Comparison of ENCODE assay signal across 8 cellular contexts in genomic region chr13:33679658-33680012, GRCh38.
DNase-seq lines count a peak whose midpoint lies in the region; ATAC-seq, FAIRE-seq and TF ChIP-seq lines count a peak whose summit lies in the region.

No MANE protein-coding gene starts in this region.

- no peaks in the 10 kb centered on the region for H4K20me1 ChIP-seq in K562 (replicated peaks; ENCODE audit: control insufficient read depth, insufficient read depth, low read length)

- no peaks in the 10 kb centered on the region for H3K36me3 Mint-ChIP-seq in nephron progenitor cell (ENCODE audit: low read depth)

- 38% methylated on average over 1 of the region's 1 CpG for WGBS in K562 (ENCODE audit: insufficient coverage, low coverage, missing lambda C conversion rate)

- H3K4me2 ChIP-seq in K562 (ENCODE audit: insufficient read depth, low read length), result no peak overlapping the region; the same call in 1 of the 2 replicates

- H2AFZ ChIP-seq in K562 (ENCODE audit: low read depth, low read length), result 0 out of 2 replicates have a peak overlapping the region, but pooled peaks have one; percentile 68

- H3K4me1 Mint-ChIP-seq in nephron progenitor cell, result peaks cover 21% of the 10 kb centered on the region

- TF ChIP-seq RAD21 in K562 (CRISPR knock-in tag; conservative IDR thresholded peaks at IDR 0.05 in 1 of 2, IDR thresholded peaks at IDR 0.05 in 1 of 2), result no peak

- DNase-seq in GM12864 (ENCODE audit: low read depth), result no peak
- DNase-seq in K562 (ENCODE audit: extremely low read depth in 1 of 4, low spot score in 3 of 4), result no peak
- DNase-seq in nephron progenitor cell, result no peak
- DNase-seq in midbrain (lab: John Stamatoyannopoulos, UW), result no peak
- DNase-seq in foreskin keratinocyte, result no peak
- DNase-seq in frontal cortex (ENCODE audit: low spot score in 2 of 2), result no peak
- no peak for DNase-seq in NCI-H187 treated with DMSO at 0.1 percent for 48 hours (lab: John Stamatoyannopoulos, UW)

- H3K27ac ChIP-seq in K562 (ENCODE audit: extremely low read depth, low read depth, low read length) (peak overlapping the region; percentile 63; the same call in 1 of the 3 replicates), foreskin keratinocyte (no peak overlapping the region)

- no peaks in the 10 kb centered on the region for H3K36me3 ChIP-seq in K562 (ENCODE audit: control insufficient read depth, insufficient read depth, low read length)

- peak overlapping the region; percentile 55 for H3K27ac Mint-ChIP-seq in nephron progenitor cell

- intact Hi-C loops in K562 (cut with micrococcal nuclease), result loop anchor here (2.0 to 5.0 kb wide), 2 partner anchors 43 to 1485 kb away; no protein-coding TSS in a partner anchor

- CTCF ChIA-PET in K562 (lab: Yijun Ruan, JAX; ENCODE audit: low intra/inter-chr PET ratio), result no interaction called here

- no TSS peak for BruUV-seq in K562 (replicated peaks; lab: Mats Ljungman, UMichigan)

- no peak for TF ChIP-seq CTCF in GM12864 (IDR thresholded peaks at IDR 0.05; ENCODE audit: low read depth, low read length, missing control alignments)
- TF ChIP-seq CTCF in K562 (IDR thresholded peaks at IDR 0.05 in 2 of 3, conservative IDR thresholded peaks at IDR 0.05 in 1 of 3; ENCODE audit: insufficient read depth in 2 of 3, low read depth in 1 of 3, low read length in 3 of 3), result no peak
- TF ChIP-seq CTCF in nephron progenitor cell (IDR thresholded peaks at IDR 0.05), result no peak
- no peak for TF ChIP-seq CTCF in foreskin keratinocyte (conservative IDR thresholded peaks at IDR 0.05)

- peak overlapping the region; percentile 62 for H3K4me3 ChIP-seq in GM12864 (ENCODE audit: low read depth, low read length)
- no peak overlapping the region for H3K4me3 ChIP-seq in K562

- no peaks in the 10 kb centered on the region for H3K27me3 Mint-ChIP-seq in nephron progenitor cell (ENCODE audit: low read depth, poor library complexity)

- H3K4me3 Mint-ChIP-seq in nephron progenitor cell, result no peak overlapping the region

- ATAC-seq in HG03342 (IDR thresholded peaks at IDR 0.05; ENCODE audit: unreplicated experiment) (peak; percentile 0), K562 (no peak), foreskin keratinocyte (no peak)

- no peak overlapping the region; a peak in 1 of 4 replicates for H3K9ac ChIP-seq in K562 (ENCODE audit: insufficient read depth in 1 of 2, low read depth in 2 of 2, low read length in 2 of 2)

- no peaks in the 10 kb centered on the region for H3K9me3 ChIP-seq in K562 (replicated peaks; ENCODE audit: control insufficient read depth, insufficient read depth, low read depth, low read length)

- H3K4me1 ChIP-seq in K562 (replicated peaks in 1 of 2; ENCODE audit: control insufficient read depth in 2 of 2, insufficient read depth in 2 of 2, low read length in 2 of 2) (no peaks in the 10 kb centered on the region; a peak in 1 of 5 replicates), foreskin keratinocyte (no peaks in the 10 kb centered on the region)

- no peak for TF ChIP-seq EP300 in K562 (IDR thresholded peaks at IDR 0.05; ENCODE audit: low read length)

- FAIRE-seq in K562 (lab: Jason Lieb, UNC), result no peak
- no peak for FAIRE-seq in frontal cortex (lab: Jason Lieb, UNC)

- H3K9me1 ChIP-seq in K562 (ENCODE audit: control insufficient read depth, insufficient read depth, low read length), result no peaks in the 10 kb centered on the region

- no peak for TF ChIP-seq POLR2A in K562 (conservative IDR thresholded peaks at IDR 0.05)

- H3K27me3 ChIP-seq in K562 (ENCODE audit: control insufficient read depth in 2 of 2, insufficient read depth in 2 of 2, low read length in 2 of 2) (no peaks in the 10 kb centered on the region), foreskin keratinocyte (no peaks in the 10 kb centered on the region)

- H3K79me2 ChIP-seq in K562 (ENCODE audit: control insufficient read depth, insufficient read depth, low read length), result no peaks in the 10 kb centered on the region

- POLR2A ChIA-PET in K562 (lab: Yijun Ruan, JAX), result interaction anchor here (0.8 kb wide), 1 partner anchor 14 kb away, joined by 5 read pairs; no protein-coding TSS in a partner anchor

- in situ Hi-C loops in K562 (cut with MboI), result no loop called here

- peaks cover 20% of the 10 kb centered on the region for H3K9me3 Mint-ChIP-seq in nephron progenitor cell

TF ChIP-seq in K562, 482 proteins besides CTCF, POLR2A, EP300 and RAD21:
- TF ChIP-seq NR2C2 (CRISPR knock-in tag; IDR thresholded peaks at IDR 0.05) (no peak), NR2C2 (tag; IDR thresholded peaks at IDR 0.05) (peak; percentile 5; the same call in 1 of the 2 replicates), IFI16 (CRISPR knock-in tag; IDR thresholded peaks at IDR 0.05) (no peak), MAFG (tag; conservative IDR thresholded peaks at IDR 0.05) (0 out of 2 replicates have a peak, but pooled peaks have one; percentile 2), MED1 (CRISPR knock-in tag; IDR thresholded peaks at IDR 0.05; ENCODE audit: borderline replicate concordance) (no peak)
- TF ChIP-seq, protein P1, sequence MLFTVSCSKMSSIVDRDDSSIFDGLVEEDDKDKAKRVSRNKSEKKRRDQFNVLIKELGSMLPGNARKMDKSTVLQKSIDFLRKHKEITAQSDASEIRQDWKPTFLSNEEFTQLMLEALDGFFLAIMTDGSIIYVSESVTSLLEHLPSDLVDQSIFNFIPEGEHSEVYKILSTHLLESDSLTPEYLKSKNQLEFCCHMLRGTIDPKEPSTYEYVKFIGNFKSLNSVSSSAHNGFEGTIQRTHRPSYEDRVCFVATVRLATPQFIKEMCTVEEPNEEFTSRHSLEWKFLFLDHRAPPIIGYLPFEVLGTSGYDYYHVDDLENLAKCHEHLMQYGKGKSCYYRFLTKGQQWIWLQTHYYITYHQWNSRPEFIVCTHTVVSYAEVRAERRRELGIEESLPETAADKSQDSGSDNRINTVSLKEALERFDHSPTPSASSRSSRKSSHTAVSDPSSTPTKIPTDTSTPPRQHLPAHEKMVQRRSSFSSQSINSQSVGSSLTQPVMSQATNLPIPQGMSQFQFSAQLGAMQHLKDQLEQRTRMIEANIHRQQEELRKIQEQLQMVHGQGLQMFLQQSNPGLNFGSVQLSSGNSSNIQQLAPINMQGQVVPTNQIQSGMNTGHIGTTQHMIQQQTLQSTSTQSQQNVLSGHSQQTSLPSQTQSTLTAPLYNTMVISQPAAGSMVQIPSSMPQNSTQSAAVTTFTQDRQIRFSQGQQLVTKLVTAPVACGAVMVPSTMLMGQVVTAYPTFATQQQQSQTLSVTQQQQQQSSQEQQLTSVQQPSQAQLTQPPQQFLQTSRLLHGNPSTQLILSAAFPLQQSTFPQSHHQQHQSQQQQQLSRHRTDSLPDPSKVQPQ (CRISPR knock-in tag; IDR thresholded peaks at IDR 0.05; ENCODE audit: borderline replicate concordance), result no peak
- TF ChIP-seq, protein P2, sequence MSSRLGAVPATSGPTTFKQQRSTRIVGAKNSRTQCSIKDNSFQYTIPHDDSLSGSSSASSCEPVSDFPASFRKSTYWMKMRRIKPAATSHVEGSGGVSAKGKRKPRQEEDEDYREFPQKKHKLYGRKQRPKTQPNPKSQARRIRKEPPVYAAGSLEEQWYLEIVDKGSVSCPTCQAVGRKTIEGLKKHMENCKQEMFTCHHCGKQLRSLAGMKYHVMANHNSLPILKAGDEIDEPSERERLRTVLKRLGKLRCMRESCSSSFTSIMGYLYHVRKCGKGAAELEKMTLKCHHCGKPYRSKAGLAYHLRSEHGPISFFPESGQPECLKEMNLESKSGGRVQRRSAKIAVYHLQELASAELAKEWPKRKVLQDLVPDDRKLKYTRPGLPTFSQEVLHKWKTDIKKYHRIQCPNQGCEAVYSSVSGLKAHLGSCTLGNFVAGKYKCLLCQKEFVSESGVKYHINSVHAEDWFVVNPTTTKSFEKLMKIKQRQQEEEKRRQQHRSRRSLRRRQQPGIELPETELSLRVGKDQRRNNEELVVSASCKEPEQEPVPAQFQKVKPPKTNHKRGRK (tag; IDR thresholded peaks at IDR 0.05), result peak; percentile 31; the same call in 1 of the 2 replicates
